Comparison of ENCODE assay signal across 1 cellular context in genomic region chr7:100692578-100692961, GRCh38.
TF ChIP-seq lines count a peak whose summit lies in the region.

No MANE protein-coding gene starts in this region.

TF ChIP-seq in HEK293, 187 proteins besides CTCF, POLR2A, EP300 and RAD21 (continued from another document):
- TF ChIP-seq, protein P1, sequence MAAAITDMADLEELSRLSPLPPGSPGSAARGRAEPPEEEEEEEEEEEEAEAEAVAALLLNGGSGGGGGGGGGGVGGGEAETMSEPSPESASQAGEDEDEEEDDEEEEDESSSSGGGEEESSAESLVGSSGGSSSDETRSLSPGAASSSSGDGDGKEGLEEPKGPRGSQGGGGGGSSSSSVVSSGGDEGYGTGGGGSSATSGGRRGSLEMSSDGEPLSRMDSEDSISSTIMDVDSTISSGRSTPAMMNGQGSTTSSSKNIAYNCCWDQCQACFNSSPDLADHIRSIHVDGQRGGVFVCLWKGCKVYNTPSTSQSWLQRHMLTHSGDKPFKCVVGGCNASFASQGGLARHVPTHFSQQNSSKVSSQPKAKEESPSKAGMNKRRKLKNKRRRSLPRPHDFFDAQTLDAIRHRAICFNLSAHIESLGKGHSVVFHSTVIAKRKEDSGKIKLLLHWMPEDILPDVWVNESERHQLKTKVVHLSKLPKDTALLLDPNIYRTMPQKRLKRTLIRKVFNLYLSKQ (tag by site-specific recombination; IDR thresholded peaks at IDR 0.05; ENCODE audit: borderline replicate concordance), result no peak
- no peak for TF ChIP-seq ZNF211 (tag by site-specific recombination; IDR thresholded peaks at IDR 0.05; ENCODE audit: low read depth)
